Comparison of ENCODE assay signal across 1 cellular context in the genomic region with DNA sequence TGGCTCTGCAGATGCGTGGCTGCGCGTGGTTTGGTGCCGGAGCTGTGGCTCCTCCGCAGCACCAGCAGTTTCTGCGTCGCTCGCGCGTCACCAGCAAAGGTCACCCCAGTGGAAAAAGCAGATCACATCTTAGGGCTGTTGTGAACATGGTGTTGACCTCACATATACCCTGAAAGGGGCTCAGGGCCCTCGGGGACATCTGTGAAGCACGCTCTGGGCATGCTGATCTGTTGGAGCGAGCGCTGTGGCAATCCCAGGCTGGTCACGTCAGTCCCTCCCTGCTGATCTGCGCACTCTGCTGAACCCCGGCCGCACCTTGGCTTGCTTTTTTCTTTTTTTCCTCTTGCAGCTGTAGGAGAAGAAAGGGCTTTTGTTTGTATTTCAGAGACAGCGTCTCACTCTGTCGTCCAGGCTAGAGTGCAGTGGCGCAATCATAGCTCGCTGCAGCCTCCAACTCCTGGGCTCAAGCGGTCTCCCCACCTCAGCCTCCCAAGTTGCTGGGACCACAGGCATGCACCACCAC.
TF ChIP-seq lines count a peak whose summit lies in the region.

No MANE protein-coding gene starts in this region.

TF ChIP-seq in HepG2, 621 proteins besides CTCF, POLR2A, EP300 and RAD21 (continued from another document and continues in another):
- TF ChIP-seq, protein P1, sequence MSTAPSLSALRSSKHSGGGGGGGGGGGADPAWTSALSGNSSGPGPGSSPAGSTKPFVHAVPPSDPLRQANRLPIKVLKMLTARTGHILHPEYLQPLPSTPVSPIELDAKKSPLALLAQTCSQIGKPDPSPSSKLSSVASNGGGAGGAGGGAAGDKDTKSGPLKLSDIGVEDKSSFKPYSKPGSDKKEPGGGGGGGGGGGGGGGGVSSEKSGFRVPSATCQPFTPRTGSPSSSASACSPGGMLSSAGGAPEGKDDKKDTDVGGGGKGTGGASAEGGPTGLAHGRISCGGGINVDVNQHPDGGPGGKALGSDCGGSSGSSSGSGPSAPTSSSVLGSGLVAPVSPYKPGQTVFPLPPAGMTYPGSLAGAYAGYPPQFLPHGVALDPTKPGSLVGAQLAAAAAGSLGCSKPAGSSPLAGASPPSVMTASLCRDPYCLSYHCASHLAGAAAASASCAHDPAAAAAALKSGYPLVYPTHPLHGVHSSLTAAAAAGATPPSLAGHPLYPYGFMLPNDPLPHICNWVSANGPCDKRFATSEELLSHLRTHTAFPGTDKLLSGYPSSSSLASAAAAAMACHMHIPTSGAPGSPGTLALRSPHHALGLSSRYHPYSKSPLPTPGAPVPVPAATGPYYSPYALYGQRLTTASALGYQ (CRISPR knock-in tag; IDR thresholded peaks at IDR 0.05): 0 out of 2 replicates have a peak, but pooled peaks have one; percentile 48
- no peak for TF ChIP-seq RAD51 (IDR thresholded peaks at IDR 0.05; ENCODE audit: borderline replicate concordance)
- TF ChIP-seq ZNF775 (CRISPR knock-in tag; IDR thresholded peaks at IDR 0.05; ENCODE audit: borderline replicate concordance): no peak
- TF ChIP-seq RCOR2 (CRISPR knock-in tag; IDR thresholded peaks at IDR 0.05): peak; percentile 63; the same call in 1 of the 2 replicates
- TF ChIP-seq TP53 (CRISPR knock-in tag; conservative IDR thresholded peaks at IDR 0.05): no peak
- TF ChIP-seq PRMT3 (CRISPR knock-in tag; IDR thresholded peaks at IDR 0.05; ENCODE audit: borderline replicate concordance, low read depth): no peak
- TF ChIP-seq, protein P2, sequence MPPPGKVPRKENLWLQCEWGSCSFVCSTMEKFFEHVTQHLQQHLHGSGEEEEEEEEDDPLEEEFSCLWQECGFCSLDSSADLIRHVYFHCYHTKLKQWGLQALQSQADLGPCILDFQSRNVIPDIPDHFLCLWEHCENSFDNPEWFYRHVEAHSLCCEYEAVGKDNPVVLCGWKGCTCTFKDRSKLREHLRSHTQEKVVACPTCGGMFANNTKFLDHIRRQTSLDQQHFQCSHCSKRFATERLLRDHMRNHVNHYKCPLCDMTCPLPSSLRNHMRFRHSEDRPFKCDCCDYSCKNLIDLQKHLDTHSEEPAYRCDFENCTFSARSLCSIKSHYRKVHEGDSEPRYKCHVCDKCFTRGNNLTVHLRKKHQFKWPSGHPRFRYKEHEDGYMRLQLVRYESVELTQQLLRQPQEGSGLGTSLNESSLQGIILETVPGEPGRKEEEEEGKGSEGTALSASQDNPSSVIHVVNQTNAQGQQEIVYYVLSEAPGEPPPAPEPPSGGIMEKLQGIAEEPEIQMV (CRISPR knock-in tag; IDR thresholded peaks at IDR 0.05; ENCODE audit: low read depth): peak; percentile 46; the same call in 1 of the 2 replicates
- no peak for TF ChIP-seq ZNF33A (CRISPR knock-in tag; IDR thresholded peaks at IDR 0.05; ENCODE audit: borderline replicate concordance)
- TF ChIP-seq GPN1 (CRISPR knock-in tag; IDR thresholded peaks at IDR 0.05; ENCODE audit: borderline replicate concordance): no peak
- 0 out of 2 replicates have a peak, but pooled peaks have one; percentile 42 for TF ChIP-seq PHF21A (CRISPR knock-in tag; IDR thresholded peaks at IDR 0.05)
- no peak for TF ChIP-seq CBFB (CRISPR knock-in tag; IDR thresholded peaks at IDR 0.05)
- TF ChIP-seq, protein P3, sequence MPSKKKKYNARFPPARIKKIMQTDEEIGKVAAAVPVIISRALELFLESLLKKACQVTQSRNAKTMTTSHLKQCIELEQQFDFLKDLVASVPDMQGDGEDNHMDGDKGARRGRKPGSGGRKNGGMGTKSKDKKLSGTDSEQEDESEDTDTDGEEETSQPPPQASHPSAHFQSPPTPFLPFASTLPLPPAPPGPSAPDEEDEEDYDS (CRISPR knock-in tag; IDR thresholded peaks at IDR 0.05): no peak
- no peak for TF ChIP-seq REXO4 (CRISPR knock-in tag; IDR thresholded peaks at IDR 0.05; ENCODE audit: borderline replicate concordance)
- no peak for TF ChIP-seq ZNF335 (CRISPR knock-in tag; IDR thresholded peaks at IDR 0.05)
- TF ChIP-seq, protein P4, sequence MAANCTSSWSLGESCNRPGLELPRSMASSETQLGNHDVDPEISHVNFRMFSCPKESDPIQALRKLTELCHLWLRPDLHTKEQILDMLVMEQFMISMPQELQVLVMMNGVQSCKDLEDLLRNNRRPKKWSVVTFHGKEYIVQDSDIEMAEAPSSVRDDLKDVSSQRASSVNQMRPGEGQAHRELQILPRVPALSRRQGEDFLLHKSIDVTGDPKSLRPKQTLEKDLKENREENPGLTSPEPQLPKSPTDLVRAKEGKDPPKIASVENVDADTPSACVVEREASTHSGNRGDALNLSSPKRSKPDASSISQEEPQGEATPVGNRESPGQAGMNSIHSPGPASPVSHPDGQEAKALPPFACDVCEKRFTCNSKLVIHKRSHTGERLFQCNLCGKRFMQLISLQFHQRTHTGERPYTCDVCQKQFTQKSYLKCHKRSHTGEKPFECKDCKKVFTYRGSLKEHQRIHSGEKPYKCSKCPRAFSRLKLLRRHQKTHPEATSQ (CRISPR knock-in tag; IDR thresholded peaks at IDR 0.05; ENCODE audit: borderline replicate concordance): no peak
- no peak for TF ChIP-seq SIN3B (IDR thresholded peaks at IDR 0.05; ENCODE audit: low read length)
- no peak for TF ChIP-seq ARID2 (CRISPR knock-in tag; IDR thresholded peaks at IDR 0.05; ENCODE audit: borderline replicate concordance)
- TF ChIP-seq, protein P5, sequence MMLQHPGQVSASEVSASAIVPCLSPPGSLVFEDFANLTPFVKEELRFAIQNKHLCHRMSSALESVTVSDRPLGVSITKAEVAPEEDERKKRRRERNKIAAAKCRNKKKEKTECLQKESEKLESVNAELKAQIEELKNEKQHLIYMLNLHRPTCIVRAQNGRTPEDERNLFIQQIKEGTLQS (CRISPR knock-in tag; IDR thresholded peaks at IDR 0.05): peak; percentile 54
- no peak for TF ChIP-seq ZNF83 (CRISPR knock-in tag; IDR thresholded peaks at IDR 0.05; ENCODE audit: borderline replicate concordance)
- no peak for TF ChIP-seq ZNF713 (CRISPR knock-in tag; IDR thresholded peaks at IDR 0.05)
- TF ChIP-seq, protein P6, sequence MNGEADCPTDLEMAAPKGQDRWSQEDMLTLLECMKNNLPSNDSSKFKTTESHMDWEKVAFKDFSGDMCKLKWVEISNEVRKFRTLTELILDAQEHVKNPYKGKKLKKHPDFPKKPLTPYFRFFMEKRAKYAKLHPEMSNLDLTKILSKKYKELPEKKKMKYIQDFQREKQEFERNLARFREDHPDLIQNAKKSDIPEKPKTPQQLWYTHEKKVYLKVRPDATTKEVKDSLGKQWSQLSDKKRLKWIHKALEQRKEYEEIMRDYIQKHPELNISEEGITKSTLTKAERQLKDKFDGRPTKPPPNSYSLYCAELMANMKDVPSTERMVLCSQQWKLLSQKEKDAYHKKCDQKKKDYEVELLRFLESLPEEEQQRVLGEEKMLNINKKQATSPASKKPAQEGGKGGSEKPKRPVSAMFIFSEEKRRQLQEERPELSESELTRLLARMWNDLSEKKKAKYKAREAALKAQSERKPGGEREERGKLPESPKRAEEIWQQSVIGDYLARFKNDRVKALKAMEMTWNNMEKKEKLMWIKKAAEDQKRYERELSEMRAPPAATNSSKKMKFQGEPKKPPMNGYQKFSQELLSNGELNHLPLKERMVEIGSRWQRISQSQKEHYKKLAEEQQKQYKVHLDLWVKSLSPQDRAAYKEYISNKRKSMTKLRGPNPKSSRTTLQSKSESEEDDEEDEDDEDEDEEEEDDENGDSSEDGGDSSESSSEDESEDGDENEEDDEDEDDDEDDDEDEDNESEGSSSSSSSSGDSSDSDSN (CRISPR knock-in tag; IDR thresholded peaks at IDR 0.05): peak; percentile 61; the same call in 1 of the 2 replicates
- TF ChIP-seq, protein P7, sequence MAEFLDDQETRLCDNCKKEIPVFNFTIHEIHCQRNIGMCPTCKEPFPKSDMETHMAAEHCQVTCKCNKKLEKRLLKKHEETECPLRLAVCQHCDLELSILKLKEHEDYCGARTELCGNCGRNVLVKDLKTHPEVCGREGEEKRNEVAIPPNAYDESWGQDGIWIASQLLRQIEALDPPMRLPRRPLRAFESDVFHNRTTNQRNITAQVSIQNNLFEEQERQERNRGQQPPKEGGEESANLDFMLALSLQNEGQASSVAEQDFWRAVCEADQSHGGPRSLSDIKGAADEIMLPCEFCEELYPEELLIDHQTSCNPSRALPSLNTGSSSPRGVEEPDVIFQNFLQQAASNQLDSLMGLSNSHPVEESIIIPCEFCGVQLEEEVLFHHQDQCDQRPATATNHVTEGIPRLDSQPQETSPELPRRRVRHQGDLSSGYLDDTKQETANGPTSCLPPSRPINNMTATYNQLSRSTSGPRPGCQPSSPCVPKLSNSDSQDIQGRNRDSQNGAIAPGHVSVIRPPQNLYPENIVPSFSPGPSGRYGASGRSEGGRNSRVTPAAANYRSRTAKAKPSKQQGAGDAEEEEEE (CRISPR knock-in tag; IDR thresholded peaks at IDR 0.05; ENCODE audit: borderline replicate concordance): no peak
- TF ChIP-seq, protein P8, sequence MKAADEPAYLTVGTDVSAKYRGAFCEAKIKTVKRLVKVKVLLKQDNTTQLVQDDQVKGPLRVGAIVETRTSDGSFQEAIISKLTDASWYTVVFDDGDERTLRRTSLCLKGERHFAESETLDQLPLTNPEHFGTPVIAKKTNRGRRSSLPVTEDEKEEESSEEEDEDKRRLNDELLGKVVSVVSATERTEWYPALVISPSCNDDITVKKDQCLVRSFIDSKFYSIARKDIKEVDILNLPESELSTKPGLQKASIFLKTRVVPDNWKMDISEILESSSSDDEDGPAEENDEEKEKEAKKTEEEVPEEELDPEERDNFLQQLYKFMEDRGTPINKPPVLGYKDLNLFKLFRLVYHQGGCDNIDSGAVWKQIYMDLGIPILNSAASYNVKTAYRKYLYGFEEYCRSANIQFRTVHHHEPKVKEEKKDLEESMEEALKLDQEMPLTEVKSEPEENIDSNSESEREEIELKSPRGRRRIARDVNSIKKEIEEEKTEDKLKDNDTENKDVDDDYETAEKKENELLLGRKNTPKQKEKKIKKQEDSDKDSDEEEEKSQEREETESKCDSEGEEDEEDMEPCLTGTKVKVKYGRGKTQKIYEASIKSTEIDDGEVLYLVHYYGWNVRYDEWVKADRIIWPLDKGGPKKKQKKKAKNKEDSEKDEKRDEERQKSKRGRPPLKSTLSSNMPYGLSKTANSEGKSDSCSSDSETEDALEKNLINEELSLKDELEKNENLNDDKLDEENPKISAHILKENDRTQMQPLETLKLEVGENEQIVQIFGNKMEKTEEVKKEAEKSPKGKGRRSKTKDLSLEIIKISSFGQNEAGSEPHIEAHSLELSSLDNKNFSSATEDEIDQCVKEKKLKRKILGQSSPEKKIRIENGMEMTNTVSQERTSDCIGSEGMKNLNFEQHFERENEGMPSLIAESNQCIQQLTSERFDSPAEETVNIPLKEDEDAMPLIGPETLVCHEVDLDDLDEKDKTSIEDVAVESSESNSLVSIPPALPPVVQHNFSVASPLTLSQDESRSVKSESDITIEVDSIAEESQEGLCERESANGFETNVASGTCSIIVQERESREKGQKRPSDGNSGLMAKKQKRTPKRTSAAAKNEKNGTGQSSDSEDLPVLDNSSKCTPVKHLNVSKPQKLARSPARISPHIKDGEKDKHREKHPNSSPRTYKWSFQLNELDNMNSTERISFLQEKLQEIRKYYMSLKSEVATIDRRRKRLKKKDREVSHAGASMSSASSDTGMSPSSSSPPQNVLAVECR (CRISPR knock-in tag; IDR thresholded peaks at IDR 0.05; ENCODE audit: borderline replicate concordance): peak; percentile 75; the same call in 1 of the 2 replicates
- TF ChIP-seq ZNF468 (CRISPR knock-in tag; IDR thresholded peaks at IDR 0.05): no peak
- no peak for TF ChIP-seq PHF5A (CRISPR knock-in tag; IDR thresholded peaks at IDR 0.05; ENCODE audit: low read depth, unreplicated experiment)
- TF ChIP-seq BRD4 (CRISPR knock-in tag; IDR thresholded peaks at IDR 0.05): peak; percentile 53; the same call in 1 of the 2 replicates
- TF ChIP-seq NFATC3 (CRISPR knock-in tag; IDR thresholded peaks at IDR 0.05): no peak; the same call in 1 of the 2 replicates
- no peak for TF ChIP-seq ZBTB7A (CRISPR knock-in tag; IDR thresholded peaks at IDR 0.05)
- no peak for TF ChIP-seq POLR2G (IDR thresholded peaks at IDR 0.05; ENCODE audit: low read depth, low read length)
- TF ChIP-seq DPF2 (CRISPR knock-in tag; IDR thresholded peaks at IDR 0.05; ENCODE audit: borderline replicate concordance, low read depth): 0 out of 2 replicates have a peak, but pooled peaks have one; percentile 29
- TF ChIP-seq POLR2AphosphoS2 (IDR thresholded peaks at IDR 0.05; ENCODE audit: low read depth, low read length): no peak
- no peak for TF ChIP-seq KAT2B (IDR thresholded peaks at IDR 0.05; ENCODE audit: borderline replicate concordance, low read depth, low read length)
- TF ChIP-seq GLI4 (CRISPR knock-in tag; IDR thresholded peaks at IDR 0.05; ENCODE audit: borderline replicate concordance): no peak
- no peak for TF ChIP-seq RBAK (CRISPR knock-in tag; IDR thresholded peaks at IDR 0.05)
- no peak for TF ChIP-seq ZNF883 (CRISPR knock-in tag; IDR thresholded peaks at IDR 0.05; ENCODE audit: not compliant biosample characterization)
- TF ChIP-seq ZNF589 (CRISPR knock-in tag; conservative IDR thresholded peaks at IDR 0.05): no peak
- TF ChIP-seq NCOA5 (CRISPR knock-in tag; IDR thresholded peaks at IDR 0.05): no peak
- no peak for TF ChIP-seq U2AF2 (IDR thresholded peaks at IDR 0.05; ENCODE audit: low read depth, low read length)
- peak; percentile 100 for TF ChIP-seq ZFP90 (CRISPR knock-in tag; IDR thresholded peaks at IDR 0.05; ENCODE audit: borderline replicate concordance)
- TF ChIP-seq, protein P9, sequence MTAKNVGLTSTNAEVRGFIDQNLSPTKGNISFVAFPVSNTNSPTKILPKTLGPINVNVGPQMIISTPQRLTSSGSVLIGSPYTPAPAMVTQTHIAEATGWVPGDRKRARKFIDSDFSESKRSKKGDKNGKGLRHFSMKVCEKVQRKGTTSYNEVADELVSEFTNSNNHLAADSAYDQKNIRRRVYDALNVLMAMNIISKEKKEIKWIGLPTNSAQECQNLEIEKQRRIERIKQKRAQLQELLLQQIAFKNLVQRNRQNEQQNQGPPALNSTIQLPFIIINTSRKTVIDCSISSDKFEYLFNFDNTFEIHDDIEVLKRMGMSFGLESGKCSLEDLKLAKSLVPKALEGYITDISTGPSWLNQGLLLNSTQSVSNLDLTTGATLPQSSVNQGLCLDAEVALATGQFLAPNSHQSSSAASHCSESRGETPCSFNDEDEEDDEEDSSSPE (CRISPR knock-in tag; IDR thresholded peaks at IDR 0.05): 0 out of 2 replicates have a peak, but pooled peaks have one; percentile 22
- TF ChIP-seq EED (CRISPR knock-in tag; IDR thresholded peaks at IDR 0.05): no peak
- TF ChIP-seq ZNF816 (CRISPR knock-in tag; IDR thresholded peaks at IDR 0.05; ENCODE audit: borderline replicate concordance): 0 out of 2 replicates have a peak, but pooled peaks have one; percentile 35
- no peak for TF ChIP-seq ZBTB8A (CRISPR knock-in tag; IDR thresholded peaks at IDR 0.05; ENCODE audit: borderline replicate concordance, low read depth)
- TF ChIP-seq, protein P10, sequence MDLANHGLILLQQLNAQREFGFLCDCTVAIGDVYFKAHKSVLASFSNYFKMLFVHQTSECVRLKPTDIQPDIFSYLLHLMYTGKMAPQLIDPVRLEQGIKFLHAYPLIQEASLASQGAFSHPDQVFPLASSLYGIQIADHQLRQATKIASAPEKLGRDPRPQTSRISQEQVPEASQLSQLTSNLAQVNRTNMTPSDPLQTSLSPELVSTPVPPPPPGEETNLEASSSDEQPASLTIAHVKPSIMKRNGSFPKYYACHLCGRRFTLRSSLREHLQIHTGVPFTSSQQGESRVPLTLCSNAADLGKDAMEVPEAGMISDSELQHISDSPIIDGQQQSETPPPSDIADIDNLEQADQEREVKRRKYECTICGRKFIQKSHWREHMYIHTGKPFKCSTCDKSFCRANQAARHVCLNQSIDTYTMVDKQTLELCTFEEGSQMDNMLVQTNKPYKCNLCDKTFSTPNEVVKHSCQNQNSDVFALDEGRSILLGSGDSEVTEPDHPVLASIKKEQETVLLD (CRISPR knock-in tag; IDR thresholded peaks at IDR 0.05; ENCODE audit: low read depth): no peak
- no peak for TF ChIP-seq ZNF160 (CRISPR knock-in tag; IDR thresholded peaks at IDR 0.05)
- no peak for TF ChIP-seq AHR (CRISPR knock-in tag; IDR thresholded peaks at IDR 0.05)
